17 cellular contexts compared by ENCODE assay signal in genomic region chr4:165210566-165210965, GRCh38. TPM values are rescaled to one million over a fixed set of nuclear protein-coding genes. Genes with fewer than 3 reads are reported as not detected.
DNase-seq lines count a peak whose midpoint lies in the region; ATAC-seq and TF ChIP-seq lines count a peak whose summit lies in the region.
"Had no signal": no experiment of that assay in that cellular context is flagged by ENCODE, and none has a peak within 500 bp of the region (broad histone marks: within the 10 kb centered on the region; RNA-seq: fewer than 3 reads in every experiment).

No MANE protein-coding gene starts in this region.

- H3F3A ChIP-seq in Loucy (ENCODE audit: low read depth) (no peaks in the 10 kb centered on the region), neural cell (ENCODE audit: insufficient read depth, low read length, poor library complexity, severe bottlenecking) (no peaks in the 10 kb centered on the region)

- ATAC-seq in GM21737 (IDR thresholded peaks at IDR 0.05; ENCODE audit: unreplicated experiment) (no peak), HG02885 (IDR thresholded peaks at IDR 0.05; ENCODE audit: poor library complexity, unreplicated experiment) (no peak)
- ATAC-seq: heart left ventricle, Right ventricle myocardium inferior had no signal

- H3K79me2 ChIP-seq in Loucy (ENCODE audit: insufficient read depth, low read length), result peaks cover 58% of the 10 kb centered on the region
- peaks cover 31% of the 10 kb centered on the region for H3K79me2 ChIP-seq in neural cell (replicated peaks; ENCODE audit: insufficient read depth, low read length)

- H3K4me3 Mint-ChIP-seq in T-helper 1 cell treated with Interleukin-12 subunit alpha and Interleukin-12 subunit beta and Interleukin-4 antibody, amounts not matched to agents 30 μg/mL and 1 μg/mL, for 36 hours, result peak overlapping the region; percentile 25

- TF ChIP-seq CTCF in Loucy (conservative IDR thresholded peaks at IDR 0.05; ENCODE audit: low read length), result no peak
- TF ChIP-seq CTCF in neural cell (IDR thresholded peaks at IDR 0.05; ENCODE audit: poor library complexity, severe bottlenecking), result no peak

- peaks cover 10% of the 10 kb centered on the region for H3K36me3 Mint-ChIP-seq in T-helper 1 cell treated with Interleukin-12 subunit alpha and Interleukin-12 subunit beta and Interleukin-4 antibody, amounts not matched to agents 30 μg/mL and 1 μg/mL, for 36 hours (ENCODE audit: low read depth)

- no peak for TF ChIP-seq EP300 in neural cell (conservative IDR thresholded peaks at IDR 0.05; ENCODE audit: poor library complexity, severe bottlenecking)

- H3K27ac Mint-ChIP-seq in T-helper 1 cell treated with Interleukin-12 subunit alpha and Interleukin-12 subunit beta and Interleukin-4 antibody, amounts not matched to agents 30 μg/mL and 1 μg/mL, for 36 hours, result peak overlapping the region; percentile 12

- H3K9me3 ChIP-seq in Loucy (ENCODE audit: insufficient read depth, low read depth, low read length), result no peaks in the 10 kb centered on the region
- H3K9me3 ChIP-seq in neural cell (ENCODE audit: low read length), result no peaks in the 10 kb centered on the region
- H3K9me3 ChIP-seq: colonic mucosa, heart left ventricle, upper lobe of left lung had no signal

- DNase-seq in T-helper 1 cell (no peak), astrocyte of the hippocampus (ENCODE audit: low read depth, low spot score) (peak; percentile 5), NCI-H2227 treated with DMSO at 0.1 percent for 48 hours (lab: John Stamatoyannopoulos, UW) (no peak)
- DNase-seq: 8988T; CD8-positive, alpha-beta memory T cell; colonic mucosa; erythroblast; heart left ventricle; NCI-H2029 treated with DMSO at 0.1 percent for 48 hours; retina; upper lobe of left lung had no signal

- H3K27me3 Mint-ChIP-seq in T-helper 1 cell treated with Interleukin-12 subunit alpha and Interleukin-12 subunit beta and Interleukin-4 antibody, amounts not matched to agents 30 μg/mL and 1 μg/mL, for 36 hours (ENCODE audit: low read depth), result no peaks in the 10 kb centered on the region
- H3K27me3 Mint-ChIP-seq: CD8-positive, alpha-beta memory T cell had no signal

- H3K9ac ChIP-seq in Loucy (ENCODE audit: low read depth, low read length, poor library complexity, severe bottlenecking), result no peak overlapping the region
- H3K9ac ChIP-seq in neural cell (ENCODE audit: low read length), result no peak overlapping the region

- peak overlapping the region; percentile 97 for H3K4me3 ChIP-seq in Loucy (ENCODE audit: low read length, poor library complexity, severe bottlenecking)
- H3K4me3 ChIP-seq in neural cell (ENCODE audit: low read length), result peak overlapping the region; percentile 89
- H3K4me3 ChIP-seq: colonic mucosa, heart left ventricle, upper lobe of left lung had no signal

- peaks cover 23% of the 10 kb centered on the region for H4K20me1 ChIP-seq in Loucy (ENCODE audit: insufficient read depth, low read length, poor library complexity, severe bottlenecking)
- H4K20me1 ChIP-seq in neural cell (ENCODE audit: insufficient read depth), result no peaks in the 10 kb centered on the region

- H2AFZ ChIP-seq in Loucy (ENCODE audit: low read length) (no peak overlapping the region), neural cell (ENCODE audit: low read depth, low read length) (no peak overlapping the region)

- H3K27me3 ChIP-seq in Loucy (ENCODE audit: insufficient read depth, low read length, poor library complexity, severe bottlenecking) (no peaks in the 10 kb centered on the region), neural cell (ENCODE audit: insufficient read depth, low read depth, low read length) (no peaks in the 10 kb centered on the region)
- H3K27me3 ChIP-seq: colonic mucosa, heart left ventricle, upper lobe of left lung had no signal

- H3K4me2 ChIP-seq in Loucy (ENCODE audit: low read depth, low read length, poor library complexity, severe bottlenecking) (peak overlapping the region; percentile 82), neural cell (ENCODE audit: low read length) (no peak overlapping the region)

- H3K4me1 ChIP-seq in Loucy (ENCODE audit: insufficient read depth, low read length, poor library complexity, severe bottlenecking), result peaks cover 39% of the 10 kb centered on the region
- H3K4me1 ChIP-seq: colonic mucosa had no signal

- H3K4me1 Mint-ChIP-seq in T-helper 1 cell treated with Interleukin-12 subunit alpha and Interleukin-12 subunit beta and Interleukin-4 antibody, amounts not matched to agents 30 μg/mL and 1 μg/mL, for 36 hours (ENCODE audit: low read depth), result peaks cover 61% of the 10 kb centered on the region

- H3K9me2 ChIP-seq in Loucy (replicated peaks; ENCODE audit: low read depth, low read length) (no peaks in the 10 kb centered on the region), neural cell (ENCODE audit: insufficient read depth, low read length) (no peaks in the 10 kb centered on the region)

- H3K36me3 ChIP-seq in Loucy (ENCODE audit: insufficient read depth, low read length) (no peaks in the 10 kb centered on the region), neural cell (ENCODE audit: insufficient read depth, low read length) (no peaks in the 10 kb centered on the region)
- H3K36me3 ChIP-seq: colonic mucosa, heart left ventricle, upper lobe of left lung had no signal

- TF ChIP-seq RAD21 in neural cell (conservative IDR thresholded peaks at IDR 0.05), result no peak

- H3K9me3 Mint-ChIP-seq in T-helper 1 cell treated with Interleukin-12 subunit alpha and Interleukin-12 subunit beta and Interleukin-4 antibody, amounts not matched to agents 30 μg/mL and 1 μg/mL, for 36 hours, result no peaks in the 10 kb centered on the region
- H3K9me3 Mint-ChIP-seq: CD8-positive, alpha-beta memory T cell had no signal

- H3K27ac ChIP-seq in neural cell (ENCODE audit: low read length), result no peak overlapping the region
- H3K27ac ChIP-seq: colonic mucosa, heart left ventricle, upper lobe of left lung had no signal

TF ChIP-seq in neural cell, 6 proteins besides CTCF, POLR2A, EP300 and RAD21:
- TF ChIP-seq EZH2 (IDR thresholded peaks at IDR 0.05; ENCODE audit: borderline replicate concordance, insufficient read depth, low read length, poor library complexity, severe bottlenecking), result no peak
- TF ChIP-seq MXI1 (conservative IDR thresholded peaks at IDR 0.05; ENCODE audit: poor library complexity, severe bottlenecking), result no peak
- no peak for TF ChIP-seq POLR2AphosphoS5 (IDR thresholded peaks at IDR 0.05)
- TF ChIP-seq SMC3 (conservative IDR thresholded peaks at IDR 0.05; ENCODE audit: poor library complexity), result no peak
- no peak for TF ChIP-seq REST (IDR thresholded peaks at IDR 0.05; ENCODE audit: borderline replicate concordance)
- TF ChIP-seq TAF1 (IDR thresholded peaks at IDR 0.05; ENCODE audit: low read depth), result no peak

RNA-seq across cellular contexts. Expression of gene KLHL2, which starts 3.2 kb away (rescaled TPM):
- 40.3 and 42.8 TPM in 2 replicates for polyA plus RNA-seq in neural cell
- 43.6 and 63.1 TPM in 2 replicates for polyA minus RNA-seq in neural cell
